In genomic region chr15:58515807-58516206, GRCh38 we compare ENCODE assay signal across 14 cellular contexts.
A peak's percentile ranks its signal among the peaks of the same experiment; 100 is the strongest.
DNase-seq lines count a peak whose midpoint lies in the region; ATAC-seq, FAIRE-seq and TF ChIP-seq lines count a peak whose summit lies in the region.
"Had no signal": no experiment of that assay in that cellular context is flagged by ENCODE, and none has a peak within 500 bp of the region (broad histone marks: within the 10 kb centered on the region; RNA-seq: fewer than 3 reads in every experiment).

No MANE protein-coding gene starts in this region.

- no peak for TF ChIP-seq CTCF in natural killer cell (IDR thresholded peaks at IDR 0.05)

- H3K4me1 Mint-ChIP-seq in activated CD4-positive, alpha-beta memory T cell treated with anti-CD3 and anti-CD28 coated beads, Interleukin-2, amount 10 ng/mL, durations not matched to agents 7 days and 5 days, result peaks cover 42% of the 10 kb centered on the region
- peaks cover 62 to 73% of the 10 kb centered on the region in 2 donors for H3K4me1 Mint-ChIP-seq in natural killer cell

- peak; percentile 30 to 37 (median 36) for ATAC-seq in natural killer cell
- ATAC-seq in HG03460 (IDR thresholded peaks at IDR 0.05; ENCODE audit: unreplicated experiment), result no peak
- ATAC-seq in GM21390 (IDR thresholded peaks at IDR 0.05; ENCODE audit: unreplicated experiment), result no peak
- ATAC-seq: gastroesophageal sphincter had no signal

- no peak for FAIRE-seq in RCC 7860 (lab: Jason Lieb, UNC)
- FAIRE-seq: astrocyte, kidney, urothelium cell line had no signal

- H3K27me3 Mint-ChIP-seq in activated CD4-positive, alpha-beta memory T cell treated with anti-CD3 and anti-CD28 coated beads, Interleukin-2, amount 10 ng/mL, durations not matched to agents 7 days and 5 days, result no peaks in the 10 kb centered on the region
- no peaks in the 10 kb centered on the region for H3K27me3 Mint-ChIP-seq in natural killer cell (ENCODE audit: low read depth in 2 of 2)

- DNase-seq in activated CD4-positive, alpha-beta T cell treated with anti-CD3 and anti-CD28 coated beads for 48 hours, result peak; percentile 41
- no peak for DNase-seq in activated CD4-positive, alpha-beta T cell treated with anti-CD3 and anti-CD28 coated beads, Interleukin-2, amount 50 U/mL, for 4 hours
- peak; percentile 33 for DNase-seq in activated CD4-positive, alpha-beta memory T cell treated with anti-CD3 and anti-CD28 coated beads, Interleukin-2, amount 10 ng/mL, durations not matched to agents 7 days and 5 days
- DNase-seq in natural killer cell (peak; percentile 47), RCC 7860 (ENCODE audit: low spot score) (no peak)
- DNase-seq: effector memory CD4-positive, alpha-beta T cell; kidney; NCI-H524 treated with DMSO at 0.1 percent for 48 hours had no signal

- H3K27ac Mint-ChIP-seq in activated CD4-positive, alpha-beta memory T cell treated with anti-CD3 and anti-CD28 coated beads, Interleukin-2, amount 10 ng/mL, durations not matched to agents 7 days and 5 days, result peak overlapping the region; percentile 32
- peak overlapping the region; percentile 89 to 91 for H3K27ac Mint-ChIP-seq in natural killer cell

- POLR2A ChIA-PET in activated CD4-positive, alpha-beta memory T cell treated with anti-CD3 and anti-CD28 coated beads, Interleukin-2, amount 10 ng/mL, durations not matched to agents 7 days and 5 days (lab: Charles Lee), result interaction anchor here (0.9 kb wide), 1 partner anchor 9 kb away, joined by 4 read pairs; no protein-coding TSS in a partner anchor

- peaks cover 9% of the 10 kb centered on the region for H3K36me3 Mint-ChIP-seq in activated CD4-positive, alpha-beta memory T cell treated with anti-CD3 and anti-CD28 coated beads, Interleukin-2, amount 10 ng/mL, durations not matched to agents 7 days and 5 days (ENCODE audit: low read depth)
- peaks cover 6% of the 10 kb centered on the region for H3K36me3 Mint-ChIP-seq in natural killer cell

- H3K9me3 Mint-ChIP-seq in activated CD4-positive, alpha-beta memory T cell treated with anti-CD3 and anti-CD28 coated beads, Interleukin-2, amount 10 ng/mL, durations not matched to agents 7 days and 5 days, result peaks cover 7% of the 10 kb centered on the region
- no peaks in the 10 kb centered on the region for H3K9me3 Mint-ChIP-seq in natural killer cell

- CTCF ChIA-PET in activated CD4-positive, alpha-beta memory T cell treated with anti-CD3 and anti-CD28 coated beads, Interleukin-2, amount 10 ng/mL, durations not matched to agents 7 days and 5 days (lab: Charles Lee), result interaction anchor here (0.6 kb wide), 1 partner anchor 26 kb away, joined by 3 read pairs; no protein-coding TSS in a partner anchor

- H3K9me3 ChIP-seq in KOPT-K1 (ENCODE audit: insufficient read depth, low read length, poor library complexity, severe bottlenecking), result peaks cover 5% of the 10 kb centered on the region
- H3K9me3 ChIP-seq: gastroesophageal sphincter had no signal

- H3K36me3 ChIP-seq in KOPT-K1 (ENCODE audit: insufficient read depth, low read length), result no peaks in the 10 kb centered on the region
- H3K36me3 ChIP-seq: gastroesophageal sphincter had no signal

- H3K4me3 Mint-ChIP-seq in activated CD4-positive, alpha-beta memory T cell treated with anti-CD3 and anti-CD28 coated beads, Interleukin-2, amount 10 ng/mL, durations not matched to agents 7 days and 5 days, result no peak overlapping the region
- H3K4me3 Mint-ChIP-seq in natural killer cell, result peak overlapping the region; percentile 37

- intact Hi-C loops in natural killer cell (cut with micrococcal nuclease), result loop anchor here (2.0 to 5.0 kb wide), 3 partner anchors 29 to 244 kb away; no protein-coding TSS in a partner anchor

- H3K27ac ChIP-seq in KOPT-K1 (ENCODE audit: low read depth, low read length, poor library complexity, severe bottlenecking), result peak overlapping the region; percentile 77
- H3K27ac ChIP-seq: gastroesophageal sphincter had no signal

Comparison
In these comparisons a context has a peak if more than half of its experiments do, and no peak if none do; other contexts are left out.
1. DNase-seq: peak in activated CD4-positive, alpha-beta T cell treated with anti-CD3 and anti-CD28 coated beads for 48 hours (single experiment), activated CD4-positive, alpha-beta memory T cell treated with anti-CD3 and anti-CD28 coated beads, Interleukin-2, amount 10 ng/mL, durations not matched to agents 7 days and 5 days (single experiment) and natural killer cell (single experiment); none in activated CD4-positive, alpha-beta T cell treated with anti-CD3 and anti-CD28 coated beads, Interleukin-2, amount 50 U/mL, for 4 hours (0 of 2) and RCC 7860 (single experiment).
2. ATAC-seq: peak in natural killer cell (3 of 3); none in HG03460 (single experiment) and GM21390 (single experiment).